ENCODE assay signal across 1 cellular context in the genomic region with DNA sequence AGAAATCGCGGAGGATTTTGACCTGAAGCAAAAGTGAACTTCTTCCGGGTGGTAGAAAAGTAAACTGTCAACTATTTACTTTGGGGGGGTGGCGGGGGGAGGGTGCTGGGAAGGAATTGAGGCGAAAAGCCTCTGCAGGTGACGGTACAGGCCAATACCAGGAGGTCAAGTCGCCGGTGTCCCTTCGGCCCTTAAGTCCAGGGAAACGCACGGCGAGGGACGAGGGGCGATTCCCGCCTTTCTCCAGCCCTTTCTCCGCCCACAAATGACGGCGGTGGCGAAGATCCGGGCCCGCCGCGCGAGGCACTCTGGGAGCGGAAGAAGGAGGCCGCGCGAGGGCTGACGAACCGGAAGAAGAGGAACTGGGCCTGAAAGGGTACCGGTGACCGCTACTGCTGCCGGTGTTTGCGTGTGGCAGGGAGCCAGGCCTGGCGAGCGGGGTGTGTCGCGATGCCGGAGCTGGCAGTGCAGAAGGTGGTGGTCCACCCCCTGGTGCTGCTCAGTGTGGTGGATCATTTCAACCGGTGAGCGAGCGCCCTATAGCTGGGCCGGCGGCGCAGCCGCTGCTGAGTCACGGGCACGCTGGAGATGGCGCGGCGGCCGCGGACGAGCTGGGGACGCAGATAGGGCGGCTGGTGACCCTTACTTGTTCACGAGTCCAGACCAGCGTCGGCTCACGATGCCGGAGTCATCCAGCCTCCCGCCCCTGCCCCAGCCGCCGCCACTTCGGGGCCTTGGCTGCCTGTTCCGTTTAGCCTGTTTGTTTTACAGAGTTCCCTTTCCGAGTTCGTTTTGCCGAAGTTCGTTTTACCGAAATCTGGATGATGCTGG.
TF ChIP-seq lines count a peak whose summit lies in the region.

TSS of gene PSMD7 (plus strand) at position 350 of the 831 bp plus-strand sequence. CDS start at position 451, 101 bp downstream.

TF ChIP-seq in K562, 482 proteins besides CTCF, POLR2A, EP300 and RAD21 (continued from another document and continues in another):
- TF ChIP-seq, protein P1, sequence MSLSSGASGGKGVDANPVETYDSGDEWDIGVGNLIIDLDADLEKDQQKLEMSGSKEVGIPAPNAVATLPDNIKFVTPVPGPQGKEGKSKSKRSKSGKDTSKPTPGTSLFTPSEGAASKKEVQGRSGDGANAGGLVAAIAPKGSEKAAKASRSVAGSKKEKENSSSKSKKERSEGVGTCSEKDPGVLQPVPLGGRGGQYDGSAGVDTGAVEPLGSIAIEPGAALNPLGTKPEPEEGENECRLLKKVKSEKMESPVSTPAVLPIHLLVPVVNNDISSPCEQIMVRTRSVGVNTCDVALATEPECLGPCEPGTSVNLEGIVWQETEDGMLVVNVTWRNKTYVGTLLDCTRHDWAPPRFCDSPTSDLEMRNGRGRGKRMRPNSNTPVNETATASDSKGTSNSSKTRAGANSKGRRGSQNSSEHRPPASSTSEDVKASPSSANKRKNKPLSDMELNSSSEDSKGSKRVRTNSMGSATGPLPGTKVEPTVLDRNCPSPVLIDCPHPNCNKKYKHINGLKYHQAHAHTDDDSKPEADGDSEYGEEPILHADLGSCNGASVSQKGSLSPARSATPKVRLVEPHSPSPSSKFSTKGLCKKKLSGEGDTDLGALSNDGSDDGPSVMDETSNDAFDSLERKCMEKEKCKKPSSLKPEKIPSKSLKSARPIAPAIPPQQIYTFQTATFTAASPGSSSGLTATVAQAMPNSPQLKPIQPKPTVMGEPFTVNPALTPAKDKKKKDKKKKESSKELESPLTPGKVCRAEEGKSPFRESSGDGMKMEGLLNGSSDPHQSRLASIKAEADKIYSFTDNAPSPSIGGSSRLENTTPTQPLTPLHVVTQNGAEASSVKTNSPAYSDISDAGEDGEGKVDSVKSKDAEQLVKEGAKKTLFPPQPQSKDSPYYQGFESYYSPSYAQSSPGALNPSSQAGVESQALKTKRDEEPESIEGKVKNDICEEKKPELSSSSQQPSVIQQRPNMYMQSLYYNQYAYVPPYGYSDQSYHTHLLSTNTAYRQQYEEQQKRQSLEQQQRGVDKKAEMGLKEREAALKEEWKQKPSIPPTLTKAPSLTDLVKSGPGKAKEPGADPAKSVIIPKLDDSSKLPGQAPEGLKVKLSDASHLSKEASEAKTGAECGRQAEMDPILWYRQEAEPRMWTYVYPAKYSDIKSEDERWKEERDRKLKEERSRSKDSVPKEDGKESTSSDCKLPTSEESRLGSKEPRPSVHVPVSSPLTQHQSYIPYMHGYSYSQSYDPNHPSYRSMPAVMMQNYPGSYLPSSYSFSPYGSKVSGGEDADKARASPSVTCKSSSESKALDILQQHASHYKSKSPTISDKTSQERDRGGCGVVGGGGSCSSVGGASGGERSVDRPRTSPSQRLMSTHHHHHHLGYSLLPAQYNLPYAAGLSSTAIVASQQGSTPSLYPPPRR (CRISPR knock-in tag; IDR thresholded peaks at IDR 0.05; ENCODE audit: borderline replicate concordance), result peak; percentile 82; the same call in 1 of the 2 replicates
- peak; percentile 72; the same call in 1 of the 2 replicates for TF ChIP-seq ZBTB33 (CRISPR knock-in tag; IDR thresholded peaks at IDR 0.05)
- TF ChIP-seq, protein P2, sequence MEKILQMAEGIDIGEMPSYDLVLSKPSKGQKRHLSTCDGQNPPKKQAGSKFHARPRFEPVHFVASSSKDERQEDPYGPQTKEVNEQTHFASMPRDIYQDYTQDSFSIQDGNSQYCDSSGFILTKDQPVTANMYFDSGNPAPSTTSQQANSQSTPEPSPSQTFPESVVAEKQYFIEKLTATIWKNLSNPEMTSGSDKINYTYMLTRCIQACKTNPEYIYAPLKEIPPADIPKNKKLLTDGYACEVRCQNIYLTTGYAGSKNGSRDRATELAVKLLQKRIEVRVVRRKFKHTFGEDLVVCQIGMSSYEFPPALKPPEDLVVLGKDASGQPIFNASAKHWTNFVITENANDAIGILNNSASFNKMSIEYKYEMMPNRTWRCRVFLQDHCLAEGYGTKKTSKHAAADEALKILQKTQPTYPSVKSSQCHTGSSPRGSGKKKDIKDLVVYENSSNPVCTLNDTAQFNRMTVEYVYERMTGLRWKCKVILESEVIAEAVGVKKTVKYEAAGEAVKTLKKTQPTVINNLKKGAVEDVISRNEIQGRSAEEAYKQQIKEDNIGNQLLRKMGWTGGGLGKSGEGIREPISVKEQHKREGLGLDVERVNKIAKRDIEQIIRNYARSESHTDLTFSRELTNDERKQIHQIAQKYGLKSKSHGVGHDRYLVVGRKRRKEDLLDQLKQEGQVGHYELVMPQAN (IDR thresholded peaks at IDR 0.05; ENCODE audit: borderline replicate concordance), result peak; percentile 92
- peak; percentile 49; the same call in 1 of the 2 replicates for TF ChIP-seq FOXA1 (IDR thresholded peaks at IDR 0.05; ENCODE audit: borderline replicate concordance)
- TF ChIP-seq BCOR (IDR thresholded peaks at IDR 0.05), result 0 out of 2 replicates have a peak, but pooled peaks have one; percentile 30
- peak; percentile 87 for TF ChIP-seq KAT7 (CRISPR knock-in tag; IDR thresholded peaks at IDR 0.05; ENCODE audit: borderline replicate concordance)
- TF ChIP-seq MAFF (IDR thresholded peaks at IDR 0.05; ENCODE audit: low read length), result peak; percentile 19; the same call in 1 of the 2 replicates
- TF ChIP-seq, protein P3, sequence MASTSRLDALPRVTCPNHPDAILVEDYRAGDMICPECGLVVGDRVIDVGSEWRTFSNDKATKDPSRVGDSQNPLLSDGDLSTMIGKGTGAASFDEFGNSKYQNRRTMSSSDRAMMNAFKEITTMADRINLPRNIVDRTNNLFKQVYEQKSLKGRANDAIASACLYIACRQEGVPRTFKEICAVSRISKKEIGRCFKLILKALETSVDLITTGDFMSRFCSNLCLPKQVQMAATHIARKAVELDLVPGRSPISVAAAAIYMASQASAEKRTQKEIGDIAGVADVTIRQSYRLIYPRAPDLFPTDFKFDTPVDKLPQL (IDR thresholded peaks at IDR 0.05; ENCODE audit: extremely low read depth, insufficient read length), result no peak
- TF ChIP-seq NFE2 (IDR thresholded peaks at IDR 0.05; ENCODE audit: low read depth), result peak; percentile 94
- 0 out of 2 replicates have a peak, but pooled peaks have one; percentile 49 for TF ChIP-seq TARDBP (IDR thresholded peaks at IDR 0.05)
- TF ChIP-seq CHD2 (IDR thresholded peaks at IDR 0.05; ENCODE audit: low read depth, low read length), result no peak
- TF ChIP-seq MYC (IDR thresholded peaks at IDR 0.05; ENCODE audit: low read depth, low read length), result peak; percentile 78
- peak; percentile 88; the same call in 1 of the 2 replicates for TF ChIP-seq MYC (CRISPR knock-in tag; IDR thresholded peaks at IDR 0.05; ENCODE audit: borderline replicate concordance, low read depth)
- peak; percentile 84; the same call in 1 of the 2 replicates for TF ChIP-seq ZNF76 (CRISPR knock-in tag; IDR thresholded peaks at IDR 0.05; ENCODE audit: borderline replicate concordance)
- TF ChIP-seq, protein P4, sequence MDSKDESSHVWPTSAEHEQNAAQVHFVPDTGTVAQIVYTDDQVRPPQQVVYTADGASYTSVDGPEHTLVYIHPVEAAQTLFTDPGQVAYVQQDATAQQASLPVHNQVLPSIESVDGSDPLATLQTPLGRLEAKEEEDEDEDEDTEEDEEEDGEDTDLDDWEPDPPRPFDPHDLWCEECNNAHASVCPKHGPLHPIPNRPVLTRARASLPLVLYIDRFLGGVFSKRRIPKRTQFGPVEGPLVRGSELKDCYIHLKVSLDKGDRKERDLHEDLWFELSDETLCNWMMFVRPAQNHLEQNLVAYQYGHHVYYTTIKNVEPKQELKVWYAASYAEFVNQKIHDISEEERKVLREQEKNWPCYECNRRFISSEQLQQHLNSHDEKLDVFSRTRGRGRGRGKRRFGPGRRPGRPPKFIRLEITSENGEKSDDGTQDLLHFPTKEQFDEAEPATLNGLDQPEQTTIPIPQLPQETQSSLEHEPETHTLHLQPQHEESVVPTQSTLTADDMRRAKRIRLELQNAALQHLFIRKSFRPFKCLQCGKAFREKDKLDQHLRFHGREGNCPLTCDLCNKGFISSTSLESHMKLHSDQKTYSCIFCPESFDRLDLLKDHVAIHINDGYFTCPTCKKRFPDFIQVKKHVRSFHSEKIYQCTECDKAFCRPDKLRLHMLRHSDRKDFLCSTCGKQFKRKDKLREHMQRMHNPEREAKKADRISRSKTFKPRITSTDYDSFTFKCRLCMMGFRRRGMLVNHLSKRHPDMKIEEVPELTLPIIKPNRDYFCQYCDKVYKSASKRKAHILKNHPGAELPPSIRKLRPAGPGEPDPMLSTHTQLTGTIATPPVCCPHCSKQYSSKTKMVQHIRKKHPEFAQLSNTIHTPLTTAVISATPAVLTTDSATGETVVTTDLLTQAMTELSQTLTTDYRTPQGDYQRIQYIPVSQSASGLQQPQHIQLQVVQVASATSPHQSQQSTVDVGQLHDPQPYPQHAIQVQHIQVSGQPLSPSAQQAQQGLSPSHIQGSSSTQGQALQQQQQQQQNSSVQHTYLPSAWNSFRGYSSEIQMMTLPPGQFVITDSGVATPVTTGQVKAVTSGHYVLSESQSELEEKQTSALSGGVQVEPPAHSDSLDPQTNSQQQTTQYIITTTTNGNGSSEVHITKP (IDR thresholded peaks at IDR 0.05; ENCODE audit: partially characterized antibody), result no peak
- 0 out of 2 replicates have a peak, but pooled peaks have one; percentile 39 for TF ChIP-seq OTX1 (CRISPR knock-in tag; IDR thresholded peaks at IDR 0.05)
- TF ChIP-seq CBX3 (IDR thresholded peaks at IDR 0.05; ENCODE audit: borderline replicate concordance in 1 of 2, low read length in 2 of 2), result 0 out of 3 replicates have a peak, but pooled peaks of 1 of the 2 experiments have one; percentile 70
- TF ChIP-seq STAT5B (CRISPR knock-in tag; IDR thresholded peaks at IDR 0.05), result no peak
- TF ChIP-seq PREB (CRISPR knock-in tag; IDR thresholded peaks at IDR 0.05), result no peak
- TF ChIP-seq THRAP3 (IDR thresholded peaks at IDR 0.05; ENCODE audit: borderline replicate concordance), result no peak
- TF ChIP-seq SIX5 (IDR thresholded peaks at IDR 0.05; ENCODE audit: borderline replicate concordance in 1 of 2, insufficient read depth in 1 of 2, low read depth in 1 of 2, low read length in 2 of 2), result no peak
- TF ChIP-seq NONO (IDR thresholded peaks at IDR 0.05; ENCODE audit: low read depth in 2 of 2, low read length in 1 of 2), result peak in 1 of 2 experiments; percentile 58; a peak in 1 of 4 replicates
- peak; percentile 90 for TF ChIP-seq ETV1 (tag; conservative IDR thresholded peaks at IDR 0.05; ENCODE audit: low read depth)
- peak; percentile 98 for TF ChIP-seq RBFOX2 (IDR thresholded peaks at IDR 0.05; ENCODE audit: low read depth, low read length)
- no peak for TF ChIP-seq HSF4 (CRISPR knock-in tag; IDR thresholded peaks at IDR 0.05; ENCODE audit: borderline replicate concordance)
- TF ChIP-seq JUN (IDR thresholded peaks at IDR 0.05; ENCODE audit: borderline replicate concordance, low read depth, low read length), result no peak
- no peak for TF ChIP-seq JUN (CRISPR knock-in tag; IDR thresholded peaks at IDR 0.05; ENCODE audit: borderline replicate concordance)
- peak; percentile 31; the same call in 1 of the 2 replicates for TF ChIP-seq SMAD4 (CRISPR knock-in tag; conservative IDR thresholded peaks at IDR 0.05)
- TF ChIP-seq RCOR1 (IDR thresholded peaks at IDR 0.05; ENCODE audit: borderline replicate concordance in 1 of 2, low read depth in 2 of 2, low read length in 2 of 2), result peak in 1 of 2 experiments; percentile 44; a peak in 2 of 4 replicates
- peak; percentile 19; the same call in 1 of the 2 replicates for TF ChIP-seq ZBTB17 (CRISPR knock-in tag; IDR thresholded peaks at IDR 0.05)
- TF ChIP-seq PPARD (CRISPR knock-in tag; IDR thresholded peaks at IDR 0.05), result no peak
- TF ChIP-seq RUNX1 (IDR thresholded peaks at IDR 0.05; ENCODE audit: low read depth), result no peak; the same call in 1 of the 2 replicates
- TF ChIP-seq ZNF764 (CRISPR knock-in tag; IDR thresholded peaks at IDR 0.05; ENCODE audit: low read depth), result 0 out of 2 replicates have a peak, but pooled peaks have one; percentile 13
- TF ChIP-seq E2F3 (CRISPR knock-in tag; IDR thresholded peaks at IDR 0.05), result peak; percentile 94
- TF ChIP-seq RBM15 (IDR thresholded peaks at IDR 0.05; ENCODE audit: insufficient read depth, low read length), result no peak
- TF ChIP-seq CHD1 (IDR thresholded peaks at IDR 0.05; ENCODE audit: low read length), result peak; percentile 47
- no peak for TF ChIP-seq ZNF644 (tag; IDR thresholded peaks at IDR 0.05; ENCODE audit: low read depth)
- peak; percentile 77; the same call in 1 of the 2 replicates for TF ChIP-seq GTF2E2 (tag; IDR thresholded peaks at IDR 0.05)
- peak; percentile 92 for TF ChIP-seq CXXC5 (CRISPR knock-in tag; IDR thresholded peaks at IDR 0.05)
- no peak for TF ChIP-seq TRIM28 (IDR thresholded peaks at IDR 0.05)
- TF ChIP-seq E2F6 (IDR thresholded peaks at IDR 0.05; ENCODE audit: borderline replicate concordance in 1 of 2, extremely low read depth in 1 of 2, insufficient read depth in 1 of 2, insufficient read length in 1 of 2, low read depth in 1 of 2, low read length in 1 of 2, poor library complexity in 1 of 2, severe bottlenecking in 1 of 2), result peak; percentile 99
- TF ChIP-seq FOXK2 (conservative IDR thresholded peaks at IDR 0.05 in 1 of 2, IDR thresholded peaks at IDR 0.05 in 1 of 2; ENCODE audit: low read depth in 2 of 2), result peak; percentile 53 to 74
- peak; percentile 8 for TF ChIP-seq ASH1L (IDR thresholded peaks at IDR 0.05; ENCODE audit: borderline replicate concordance, low read depth, partially characterized antibody)
- no peak for TF ChIP-seq ILF3 (IDR thresholded peaks at IDR 0.05; ENCODE audit: borderline replicate concordance)
- no peak for TF ChIP-seq CC2D1A (IDR thresholded peaks at IDR 0.05)
- no peak for TF ChIP-seq FUS (optimal IDR thresholded peaks at IDR 0.05; ENCODE audit: low read depth, low read length)
